In the genomic region with DNA sequence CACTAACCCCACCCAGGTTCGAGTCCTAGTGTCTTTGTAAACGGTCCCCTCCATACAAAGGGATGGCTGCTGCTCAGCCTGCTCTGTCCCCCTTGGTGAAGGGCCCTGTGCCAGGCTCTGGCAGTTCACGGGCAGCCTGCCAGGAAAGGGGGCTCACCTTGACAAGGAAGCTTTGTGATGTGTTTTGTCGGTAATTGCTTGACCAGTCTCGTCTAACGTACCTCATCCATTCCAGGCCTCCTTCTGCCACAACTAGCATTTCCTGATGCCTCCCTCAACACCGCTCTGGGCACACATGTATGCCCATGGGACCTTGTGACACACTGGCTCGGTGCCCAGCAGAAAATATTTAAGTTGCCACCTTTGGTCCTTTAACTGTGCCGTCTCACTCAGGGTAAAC, we compare ENCODE assay signal across 22 cellular contexts.
DNase-seq lines count a peak whose midpoint lies in the region; ATAC-seq and TF ChIP-seq lines count a peak whose summit lies in the region.
"Had no signal": no experiment of that assay in that cellular context is flagged by ENCODE, and none has a peak within 500 bp of the region (broad histone marks: within the 10 kb centered on the region; RNA-seq: fewer than 3 reads in every experiment).

No MANE protein-coding gene starts in this region.

- H3K27me3 ChIP-seq in osteoblast (ENCODE audit: insufficient read depth, low read length): no peaks in the 10 kb centered on the region
- H3K27me3 ChIP-seq: colonic mucosa had no signal

- no peak for ATAC-seq in activated naive CD8-positive, alpha-beta T cell treated with anti-CD3 and anti-CD28 coated beads, Interleukin-2, amount 50 U/mL, for 24 hours
- ATAC-seq in activated CD8-positive, alpha-beta memory T cell treated with anti-CD3 and anti-CD28 coated beads, Interleukin-2, amount 10 ng/mL, durations not matched to agents 7 days and 5 days: no peak
- ATAC-seq: activated T-helper 17 cell treated with anti-CD3 and anti-CD28 coated beads, Interleukin-2, amount 50 U/mL, for 72 hours; HCT116; stimulated activated naive CD8-positive, alpha-beta T cell treated with anti-CD3 and anti-CD28 coated beads, Interleukin-15, Interleukin-2, amounts not matched to agents 100 U/mL and 50 U/mL, for 24 hours had no signal

- H3K4me3 Mint-ChIP-seq in glutamatergic neuron (ENCODE audit: unreplicated experiment): no peak overlapping the region
- H3K4me3 Mint-ChIP-seq in activated naive CD8-positive, alpha-beta T cell treated with anti-CD3 and anti-CD28 coated beads, Interleukin-2, amount 50 U/mL, for 24 hours: no peak overlapping the region
- H3K4me3 Mint-ChIP-seq in activated CD8-positive, alpha-beta memory T cell treated with anti-CD3 and anti-CD28 coated beads, Interleukin-2, amount 10 ng/mL, durations not matched to agents 7 days and 5 days: no peak overlapping the region
- H3K4me3 Mint-ChIP-seq: activated naive CD8-positive, alpha-beta T cell treated with anti-CD3 and anti-CD28 coated beads for 36 hours; activated T-helper 17 cell treated with anti-CD3 and anti-CD28 coated beads, Interleukin-2, amount 50 U/mL, for 72 hours; CD8-positive, alpha-beta memory T cell; memory B cell; nephron had no signal

- peaks cover 15% of the 10 kb centered on the region for H3K27me3 Mint-ChIP-seq in glutamatergic neuron (ENCODE audit: unreplicated experiment)
- H3K27me3 Mint-ChIP-seq in activated naive CD8-positive, alpha-beta T cell treated with anti-CD3 and anti-CD28 coated beads, Interleukin-2, amount 50 U/mL, for 24 hours: no peaks in the 10 kb centered on the region
- peaks cover 2% of the 10 kb centered on the region for H3K27me3 Mint-ChIP-seq in activated CD8-positive, alpha-beta memory T cell treated with anti-CD3 and anti-CD28 coated beads, Interleukin-2, amount 10 ng/mL, durations not matched to agents 7 days and 5 days
- H3K27me3 Mint-ChIP-seq: activated naive CD8-positive, alpha-beta T cell treated with anti-CD3 and anti-CD28 coated beads for 36 hours; activated T-helper 17 cell treated with anti-CD3 and anti-CD28 coated beads, Interleukin-2, amount 50 U/mL, for 72 hours; memory B cell had no signal

- DNase-seq in COR-L47 (lab: John Stamatoyannopoulos, UW) (peak; percentile 99), NCI-H1092 (lab: John Stamatoyannopoulos, UW) (peak; percentile 88), NCI-H345 treated with DMSO at 0.1 percent for 48 hours (lab: John Stamatoyannopoulos, UW; ENCODE audit: unreplicated experiment) (peak; percentile 99), osteoblast (ENCODE audit: insufficient read length, low spot score, missing footprints) (peak; percentile 30), glutamatergic neuron (no peak), HuH-7.5 (ENCODE audit: low spot score) (no peak)
- no peak for DNase-seq in activated naive CD8-positive, alpha-beta T cell treated with anti-CD3 and anti-CD28 coated beads, Interleukin-2, amount 50 U/mL, for 24 hours
- no peak for DNase-seq in activated CD8-positive, alpha-beta memory T cell treated with anti-CD3 and anti-CD28 coated beads, Interleukin-2, amount 10 ng/mL, durations not matched to agents 7 days and 5 days
- DNase-seq: activated naive CD8-positive, alpha-beta T cell treated with anti-CD3 and anti-CD28 coated beads for 36 hours; CD8-positive, alpha-beta memory T cell; colonic mucosa; MV-4-11; NCI-H510A treated with DMSO at 0.1 percent for 48 hours; posterior cingulate gyrus; stimulated activated CD4-positive, alpha-beta T cell treated with anti-CD3 and anti-CD28 coated beads, Interleukin-2, amount 100 ng/mL, for 48 hours; stimulated activated naive CD8-positive, alpha-beta T cell treated with anti-CD3 and anti-CD28 coated beads, Interleukin-15, Interleukin-2, amounts not matched to agents 100 U/mL and 50 U/mL, for 24 hours had no signal

- TF ChIP-seq CTCF in osteoblast (IDR thresholded peaks at IDR 0.05; ENCODE audit: extremely low read depth, low read depth, low read length) (no peak), glutamatergic neuron (IDR thresholded peaks at IDR 0.05; ENCODE audit: partially characterized antibody, unreplicated experiment) (no peak)

- H3K79me2 ChIP-seq in osteoblast (ENCODE audit: insufficient read depth, low read length): no peaks in the 10 kb centered on the region

- no peaks in the 10 kb centered on the region for H3K36me3 ChIP-seq in osteoblast (ENCODE audit: insufficient read depth, low read length)
- H3K36me3 ChIP-seq: colonic mucosa had no signal

- H4K20me1 ChIP-seq in osteoblast (ENCODE audit: insufficient read depth, low read length): no peaks in the 10 kb centered on the region

- peaks cover 20% of the 10 kb centered on the region for H3K4me1 Mint-ChIP-seq in glutamatergic neuron (ENCODE audit: low read depth, unreplicated experiment)
- H3K4me1 Mint-ChIP-seq in activated naive CD8-positive, alpha-beta T cell treated with anti-CD3 and anti-CD28 coated beads, Interleukin-2, amount 50 U/mL, for 24 hours: no peaks in the 10 kb centered on the region
- H3K4me1 Mint-ChIP-seq in activated CD8-positive, alpha-beta memory T cell treated with anti-CD3 and anti-CD28 coated beads, Interleukin-2, amount 10 ng/mL, durations not matched to agents 7 days and 5 days: peaks cover 4% of the 10 kb centered on the region
- H3K4me1 Mint-ChIP-seq: activated T-helper 17 cell treated with anti-CD3 and anti-CD28 coated beads, Interleukin-2, amount 50 U/mL, for 72 hours; CD8-positive, alpha-beta memory T cell had no signal

- H3K4me1 ChIP-seq in osteoblast (ENCODE audit: insufficient read depth, low read length): no peaks in the 10 kb centered on the region
- H3K4me1 ChIP-seq: colonic mucosa had no signal

- no peak overlapping the region for H3K27ac ChIP-seq in osteoblast (ENCODE audit: low read depth, low read length)
- H3K27ac ChIP-seq: colonic mucosa, KMS-11, skin epidermis had no signal

- CTCF ChIA-PET in activated CD8-positive, alpha-beta memory T cell treated with anti-CD3 and anti-CD28 coated beads, Interleukin-2, amount 10 ng/mL, durations not matched to agents 7 days and 5 days (lab: Charles Lee): no interaction called here

- H3K36me3 Mint-ChIP-seq in glutamatergic neuron (ENCODE audit: unreplicated experiment): no peaks in the 10 kb centered on the region
- H3K36me3 Mint-ChIP-seq in activated naive CD8-positive, alpha-beta T cell treated with anti-CD3 and anti-CD28 coated beads, Interleukin-2, amount 50 U/mL, for 24 hours (ENCODE audit: low read depth): no peaks in the 10 kb centered on the region
- H3K36me3 Mint-ChIP-seq in activated CD8-positive, alpha-beta memory T cell treated with anti-CD3 and anti-CD28 coated beads, Interleukin-2, amount 10 ng/mL, durations not matched to agents 7 days and 5 days: no peaks in the 10 kb centered on the region
- H3K36me3 Mint-ChIP-seq: activated naive CD8-positive, alpha-beta T cell treated with anti-CD3 and anti-CD28 coated beads for 36 hours; CD8-positive, alpha-beta memory T cell; memory B cell had no signal

- no peak overlapping the region for H3K4me2 ChIP-seq in osteoblast (ENCODE audit: insufficient read depth, low read length)
- H3K4me2 ChIP-seq: KMS-11 had no signal

- no peak overlapping the region for H3K4me3 ChIP-seq in osteoblast (ENCODE audit: insufficient read depth, low read length)
- H3K4me3 ChIP-seq: colonic mucosa, skin epidermis had no signal

- H3K9me3 Mint-ChIP-seq in glutamatergic neuron (ENCODE audit: unreplicated experiment): peaks cover 11% of the 10 kb centered on the region
- no peaks in the 10 kb centered on the region for H3K9me3 Mint-ChIP-seq in activated naive CD8-positive, alpha-beta T cell treated with anti-CD3 and anti-CD28 coated beads, Interleukin-2, amount 50 U/mL, for 24 hours
- H3K9me3 Mint-ChIP-seq in activated CD8-positive, alpha-beta memory T cell treated with anti-CD3 and anti-CD28 coated beads, Interleukin-2, amount 10 ng/mL, durations not matched to agents 7 days and 5 days (ENCODE audit: low read depth): no peaks in the 10 kb centered on the region
- H3K9me3 Mint-ChIP-seq: activated naive CD8-positive, alpha-beta T cell treated with anti-CD3 and anti-CD28 coated beads for 36 hours; activated T-helper 17 cell treated with anti-CD3 and anti-CD28 coated beads, Interleukin-2, amount 50 U/mL, for 72 hours; CD8-positive, alpha-beta memory T cell; memory B cell; nephron had no signal

- H3K9me3 ChIP-seq in osteoblast (ENCODE audit: low read depth, low read length): no peaks in the 10 kb centered on the region
- H3K9me3 ChIP-seq: colonic mucosa had no signal

- H2AFZ ChIP-seq in osteoblast (ENCODE audit: low read length): no peak overlapping the region

- no peak overlapping the region for H3K27ac Mint-ChIP-seq in glutamatergic neuron (ENCODE audit: unreplicated experiment)
- no peak overlapping the region for H3K27ac Mint-ChIP-seq in activated naive CD8-positive, alpha-beta T cell treated with anti-CD3 and anti-CD28 coated beads, Interleukin-2, amount 50 U/mL, for 24 hours
- no peak overlapping the region for H3K27ac Mint-ChIP-seq in activated CD8-positive, alpha-beta memory T cell treated with anti-CD3 and anti-CD28 coated beads, Interleukin-2, amount 10 ng/mL, durations not matched to agents 7 days and 5 days
- H3K27ac Mint-ChIP-seq: activated naive CD8-positive, alpha-beta T cell treated with anti-CD3 and anti-CD28 coated beads for 36 hours; activated T-helper 17 cell treated with anti-CD3 and anti-CD28 coated beads, Interleukin-2, amount 50 U/mL, for 72 hours; CD8-positive, alpha-beta memory T cell; memory B cell; nephron had no signal

Comparison
In these comparisons a context has a peak if more than half of its experiments do, and no peak if none do; other contexts are left out.
1. DNase-seq: peak in COR-L47 (single experiment), NCI-H1092 (single experiment), NCI-H345 treated with DMSO at 0.1 percent for 48 hours (single experiment) and osteoblast (single experiment); none in glutamatergic neuron (single experiment), activated naive CD8-positive, alpha-beta T cell treated with anti-CD3 and anti-CD28 coated beads, Interleukin-2, amount 50 U/mL, for 24 hours (single experiment), HuH-7.5 (single experiment) and activated CD8-positive, alpha-beta memory T cell treated with anti-CD3 and anti-CD28 coated beads, Interleukin-2, amount 10 ng/mL, durations not matched to agents 7 days and 5 days (single experiment).